In genomic region chr1:28436211-28436769, GRCh38 we compare ENCODE assay signal across 19 cellular contexts.
DNase-seq lines count a peak whose midpoint lies in the region; ATAC-seq and TF ChIP-seq lines count a peak whose summit lies in the region.
"Had no signal": no experiment of that assay in that cellular context is flagged by ENCODE, and none has a peak within 500 bp of the region (broad histone marks: within the 10 kb centered on the region; RNA-seq: fewer than 3 reads in every experiment).

No MANE protein-coding gene starts in this region.

- H3K27me3 ChIP-seq in A673 (replicated peaks; ENCODE audit: insufficient read depth, low read depth, low read length, poor library complexity) (no peaks in the 10 kb centered on the region), PC-9 (ENCODE audit: insufficient read depth, low read depth) (no peaks in the 10 kb centered on the region)

- no peaks in the 10 kb centered on the region for H3K9me3 ChIP-seq in A673 (ENCODE audit: low read depth, low read length, poor library complexity, severe bottlenecking)
- H3K9me3 ChIP-seq in PC-9 (ENCODE audit: insufficient read depth, low read depth): no peaks in the 10 kb centered on the region

- BruUV-seq in A673 (replicated peaks; lab: Mats Ljungman, UMichigan): no TSS peak
- BruUV-seq in PC-9 (replicated peaks; lab: Mats Ljungman, UMichigan): no TSS peak

- H2AFZ ChIP-seq in PC-9: no peak overlapping the region

- TF ChIP-seq CTCF in A673 (conservative IDR thresholded peaks at IDR 0.05; ENCODE audit: low read depth, low read length) (peak; percentile 19; the same call in 1 of the 2 replicates), GM10266 (IDR thresholded peaks at IDR 0.05; ENCODE audit: control insufficient read depth, insufficient read depth, low read depth, missing control alignments) (peak; percentile 21), PC-9 (conservative IDR thresholded peaks at IDR 0.05) (no peak), epithelial cell of proximal tubule (conservative IDR thresholded peaks at IDR 0.05; ENCODE audit: low read depth, low read length) (peak; percentile 21)

- POLR2A ChIA-PET in A673 (lab: Charles Lee; ENCODE audit: low non-redundant PET): interaction anchor here (1.0 kb wide), 1 partner anchor 75 kb away, joined by 4 read pairs; no protein-coding TSS in a partner anchor
- POLR2A ChIA-PET in PC-9 (lab: Charles Lee; ENCODE audit: unreplicated experiment): interaction anchor here (0.6 kb wide), 1 partner anchor 73 kb away, joined by 7 read pairs; no protein-coding TSS in a partner anchor

- ATAC-seq in GM18502 (IDR thresholded peaks at IDR 0.05; ENCODE audit: poor library complexity, unreplicated experiment): no peak

- no peak overlapping the region for H3K4me3 ChIP-seq in A673 (ENCODE audit: low read depth, low read length, poor library complexity, severe bottlenecking)
- H3K4me3 ChIP-seq in PC-9: no peak overlapping the region
- no peak overlapping the region for H3K4me3 ChIP-seq in epithelial cell of proximal tubule (ENCODE audit: low read depth, low read length)

- H3K79me2 ChIP-seq in PC-9 (ENCODE audit: low read depth): peaks cover 27% of the 10 kb centered on the region

- intact Hi-C loops in A673 (cut with micrococcal nuclease; ENCODE audit: unreplicated experiment): loop anchor here (5.0 kb wide), 1 partner anchor 71 kb away; the partner anchor contains the start of gene RCC1
- intact Hi-C loops in PC-9 (cut with micrococcal nuclease; ENCODE audit: unreplicated experiment): loop anchor here (5.0 kb wide), 1 partner anchor 71 kb away; the partner anchor contains the start of gene RCC1

- H3K4me1 ChIP-seq in A673 (ENCODE audit: insufficient read depth, low read length, poor library complexity, severe bottlenecking) (peaks cover 32% of the 10 kb centered on the region), PC-9 (replicated peaks; ENCODE audit: insufficient read depth) (peaks cover 37% of the 10 kb centered on the region)

- peaks cover 33% of the 10 kb centered on the region for H3F3A ChIP-seq in PC-9 (ENCODE audit: insufficient read depth, low read depth)

- H3K4me2 ChIP-seq in PC-9: peak overlapping the region; percentile 82

- H4K20me1 ChIP-seq in PC-9 (ENCODE audit: insufficient read depth): no peaks in the 10 kb centered on the region

- DNase-seq in A673 (ENCODE audit: low spot score) (no peak), GM10266 (ENCODE audit: extremely low spot score) (no peak), PC-9 (no peak), epithelial cell of proximal tubule (ENCODE audit: low read depth) (no peak), COR-L47 (lab: John Stamatoyannopoulos, UW) (no peak), NAMALWA (ENCODE audit: low spot score) (no peak), NOMO-1 treated with dmso at 0.1 percent for 144 hours (lab: John Stamatoyannopoulos, UW; ENCODE audit: unreplicated experiment) (no peak)
- DNase-seq: activated CD8-positive, alpha-beta memory T cell treated with anti-CD3 and anti-CD28 coated beads, Interleukin-2, amount 50 U/mL, for 48 hours; activated naive CD4-positive, alpha-beta T cell; Calu3; foreskin fibroblast; MM.1S; NCI-H187; NCI-H345; nucleus accumbens; stimulated activated CD4-positive, alpha-beta T cell treated with anti-CD3 and anti-CD28 coated beads, Interleukin-4, amount 100 ng/mL, for 1 hour; substantia nigra; T-helper 9 cell had no signal

- CTCF ChIA-PET in A673 (lab: Charles Lee): interaction anchor here (0.6 kb wide), 1 partner anchor 77 kb away, joined by 3 read pairs; no protein-coding TSS in a partner anchor
- CTCF ChIA-PET in PC-9 (lab: Charles Lee): interaction anchor here (0.5 kb wide), 1 partner anchor 351 kb away, joined by 3 read pairs; no protein-coding TSS in a partner anchor

- H3K27ac ChIP-seq in A673 (ENCODE audit: low read depth, low read length, poor library complexity, severe bottlenecking): no peak overlapping the region
- H3K27ac ChIP-seq in PC-9: peak overlapping the region; percentile 79

- H3K36me3 ChIP-seq in A673 (ENCODE audit: insufficient read depth, low read length, poor library complexity, severe bottlenecking) (no peaks in the 10 kb centered on the region), PC-9 (ENCODE audit: low read depth) (no peaks in the 10 kb centered on the region)

- no peaks in the 10 kb centered on the region for H3K9me2 ChIP-seq in PC-9 (ENCODE audit: insufficient read depth)
